ENCODE assay signal across 1 cellular context in the genomic region with DNA sequence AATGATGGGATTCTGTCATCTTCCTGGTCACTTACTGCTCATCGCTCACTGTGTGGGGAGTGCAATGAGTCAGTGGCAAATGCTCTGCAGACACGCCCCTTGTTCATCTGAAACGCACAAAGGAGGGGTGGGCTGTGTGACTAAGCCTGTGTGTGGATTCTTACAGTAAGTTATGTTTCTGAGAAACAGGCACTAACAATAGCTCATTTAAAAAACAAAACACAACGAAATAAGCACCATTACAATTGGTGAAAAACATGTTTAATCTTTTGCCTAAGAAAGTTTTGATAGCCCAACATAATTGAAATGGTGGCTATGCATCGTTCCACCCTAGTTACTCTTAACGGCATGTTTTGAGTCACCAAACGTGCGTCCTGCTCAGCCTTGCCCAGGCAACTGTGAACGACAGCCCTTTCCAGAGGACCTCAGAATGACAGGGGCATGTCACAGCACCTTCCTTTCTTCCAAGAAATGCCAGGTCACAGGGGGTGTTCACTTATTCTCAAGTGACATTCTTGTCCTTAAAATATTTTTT.
TF ChIP-seq lines count a peak whose summit lies in the region.

No MANE protein-coding gene starts in this region.

TF ChIP-seq in K562, 482 proteins besides CTCF, POLR2A, EP300 and RAD21 (continued from another document and continues in another):
- TF ChIP-seq, protein P1, sequence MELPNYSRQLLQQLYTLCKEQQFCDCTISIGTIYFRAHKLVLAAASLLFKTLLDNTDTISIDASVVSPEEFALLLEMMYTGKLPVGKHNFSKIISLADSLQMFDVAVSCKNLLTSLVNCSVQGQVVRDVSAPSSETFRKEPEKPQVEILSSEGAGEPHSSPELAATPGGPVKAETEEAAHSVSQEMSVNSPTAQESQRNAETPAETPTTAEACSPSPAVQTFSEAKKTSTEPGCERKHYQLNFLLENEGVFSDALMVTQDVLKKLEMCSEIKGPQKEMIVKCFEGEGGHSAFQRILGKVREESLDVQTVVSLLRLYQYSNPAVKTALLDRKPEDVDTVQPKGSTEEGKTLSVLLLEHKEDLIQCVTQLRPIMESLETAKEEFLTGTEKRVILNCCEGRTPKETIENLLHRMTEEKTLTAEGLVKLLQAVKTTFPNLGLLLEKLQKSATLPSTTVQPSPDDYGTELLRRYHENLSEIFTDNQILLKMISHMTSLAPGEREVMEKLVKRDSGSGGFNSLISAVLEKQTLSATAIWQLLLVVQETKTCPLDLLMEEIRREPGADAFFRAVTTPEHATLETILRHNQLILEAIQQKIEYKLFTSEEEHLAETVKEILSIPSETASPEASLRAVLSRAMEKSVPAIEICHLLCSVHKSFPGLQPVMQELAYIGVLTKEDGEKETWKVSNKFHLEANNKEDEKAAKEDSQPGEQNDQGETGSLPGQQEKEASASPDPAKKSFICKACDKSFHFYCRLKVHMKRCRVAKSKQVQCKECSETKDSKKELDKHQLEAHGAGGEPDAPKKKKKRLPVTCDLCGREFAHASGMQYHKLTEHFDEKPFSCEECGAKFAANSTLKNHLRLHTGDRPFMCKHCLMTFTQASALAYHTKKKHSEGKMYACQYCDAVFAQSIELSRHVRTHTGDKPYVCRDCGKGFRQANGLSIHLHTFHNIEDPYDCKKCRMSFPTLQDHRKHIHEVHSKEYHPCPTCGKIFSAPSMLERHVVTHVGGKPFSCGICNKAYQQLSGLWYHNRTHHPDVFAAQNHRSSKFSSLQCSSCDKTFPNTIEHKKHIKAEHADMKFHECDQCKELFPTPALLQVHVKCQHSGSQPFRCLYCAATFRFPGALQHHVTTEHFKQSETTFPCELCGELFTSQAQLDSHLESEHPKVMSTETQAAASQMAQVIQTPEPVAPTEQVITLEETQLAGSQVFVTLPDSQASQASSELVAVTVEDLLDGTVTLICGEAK (IDR thresholded peaks at IDR 0.05) = 0 out of 2 replicates have a peak, but pooled peaks have one; percentile 27
- TF ChIP-seq, protein P1 (CRISPR knock-in tag; IDR thresholded peaks at IDR 0.05) = no peak
- TF ChIP-seq, protein P2, sequence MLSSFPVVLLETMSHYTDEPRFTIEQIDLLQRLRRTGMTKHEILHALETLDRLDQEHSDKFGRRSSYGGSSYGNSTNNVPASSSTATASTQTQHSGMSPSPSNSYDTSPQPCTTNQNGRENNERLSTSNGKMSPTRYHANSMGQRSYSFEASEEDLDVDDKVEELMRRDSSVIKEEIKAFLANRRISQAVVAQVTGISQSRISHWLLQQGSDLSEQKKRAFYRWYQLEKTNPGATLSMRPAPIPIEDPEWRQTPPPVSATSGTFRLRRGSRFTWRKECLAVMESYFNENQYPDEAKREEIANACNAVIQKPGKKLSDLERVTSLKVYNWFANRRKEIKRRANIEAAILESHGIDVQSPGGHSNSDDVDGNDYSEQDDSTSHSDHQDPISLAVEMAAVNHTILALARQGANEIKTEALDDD (IDR thresholded peaks at IDR 0.05) = peak; percentile 69; the same call in 1 of the 2 replicates
- no peak for TF ChIP-seq MYNN (IDR thresholded peaks at IDR 0.05)
- TF ChIP-seq MYNN (CRISPR knock-in tag; IDR thresholded peaks at IDR 0.05) = no peak
- peak in 1 of 2 experiments; percentile 51; a peak in 3 of 4 replicates for TF ChIP-seq MAZ (CRISPR knock-in tag; conservative IDR thresholded peaks at IDR 0.05 in 1 of 2, IDR thresholded peaks at IDR 0.05 in 1 of 2)
- TF ChIP-seq POLR2AphosphoS2 (IDR thresholded peaks at IDR 0.05; ENCODE audit: low read length) = no peak
- TF ChIP-seq FUS (optimal IDR thresholded peaks at IDR 0.05; ENCODE audit: low read depth, low read length) = no peak
- TF ChIP-seq BCOR (IDR thresholded peaks at IDR 0.05) = no peak
- no peak for TF ChIP-seq RB1 (IDR thresholded peaks at IDR 0.05; ENCODE audit: low read depth)
- no peak for TF ChIP-seq WHSC1 (IDR thresholded peaks at IDR 0.05; ENCODE audit: low read length)
- TF ChIP-seq, protein P3, sequence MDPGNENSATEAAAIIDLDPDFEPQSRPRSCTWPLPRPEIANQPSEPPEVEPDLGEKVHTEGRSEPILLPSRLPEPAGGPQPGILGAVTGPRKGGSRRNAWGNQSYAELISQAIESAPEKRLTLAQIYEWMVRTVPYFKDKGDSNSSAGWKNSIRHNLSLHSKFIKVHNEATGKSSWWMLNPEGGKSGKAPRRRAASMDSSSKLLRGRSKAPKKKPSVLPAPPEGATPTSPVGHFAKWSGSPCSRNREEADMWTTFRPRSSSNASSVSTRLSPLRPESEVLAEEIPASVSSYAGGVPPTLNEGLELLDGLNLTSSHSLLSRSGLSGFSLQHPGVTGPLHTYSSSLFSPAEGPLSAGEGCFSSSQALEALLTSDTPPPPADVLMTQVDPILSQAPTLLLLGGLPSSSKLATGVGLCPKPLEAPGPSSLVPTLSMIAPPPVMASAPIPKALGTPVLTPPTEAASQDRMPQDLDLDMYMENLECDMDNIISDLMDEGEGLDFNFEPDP (CRISPR knock-in tag; IDR thresholded peaks at IDR 0.05) = no peak
- TF ChIP-seq CREBBP (IDR thresholded peaks at IDR 0.05; ENCODE audit: low read depth, low read length) = no peak
- TF ChIP-seq ZFP1 (CRISPR knock-in tag; IDR thresholded peaks at IDR 0.05) = no peak
- TF ChIP-seq ZNF12 (CRISPR knock-in tag; IDR thresholded peaks at IDR 0.05) = no peak
- TF ChIP-seq MYC (IDR thresholded peaks at IDR 0.05; ENCODE audit: low read depth, low read length) = no peak
- no peak for TF ChIP-seq MYC (CRISPR knock-in tag; IDR thresholded peaks at IDR 0.05; ENCODE audit: borderline replicate concordance, low read depth)
- TF ChIP-seq ZNF175 (CRISPR knock-in tag; IDR thresholded peaks at IDR 0.05; ENCODE audit: low read depth) = 0 out of 2 replicates have a peak, but pooled peaks have one; percentile 40
- TF ChIP-seq EHMT2 (IDR thresholded peaks at IDR 0.05) = no peak
- peak; percentile 76 for TF ChIP-seq BRD9 (IDR thresholded peaks at IDR 0.05; ENCODE audit: low read depth, partially characterized antibody)
- peak; percentile 33; the same call in 1 of the 2 replicates for TF ChIP-seq RBFOX2 (IDR thresholded peaks at IDR 0.05; ENCODE audit: low read depth, low read length)
- no peak for TF ChIP-seq KLF16 (IDR thresholded peaks at IDR 0.05)
- no peak for TF ChIP-seq KAT8 (IDR thresholded peaks at IDR 0.05; ENCODE audit: low read depth)
- no peak for TF ChIP-seq SAFB2 (IDR thresholded peaks at IDR 0.05; ENCODE audit: borderline replicate concordance, low read depth, low read length, severe bottlenecking)
- no peak for TF ChIP-seq SP1 (CRISPR knock-in tag; IDR thresholded peaks at IDR 0.05)
- TF ChIP-seq NCOA1 (IDR thresholded peaks at IDR 0.05; ENCODE audit: low read depth) = no peak
- no peak for TF ChIP-seq ZNF75A (CRISPR knock-in tag; IDR thresholded peaks at IDR 0.05)
- TF ChIP-seq ATF7 (IDR thresholded peaks at IDR 0.05) = 0 out of 2 replicates have a peak, but pooled peaks have one; percentile 50
- TF ChIP-seq ILK (tag; IDR thresholded peaks at IDR 0.05; ENCODE audit: borderline replicate concordance, low read depth) = no peak
- TF ChIP-seq FOSL1 (tag; conservative IDR thresholded peaks at IDR 0.05) = peak; percentile 95
- TF ChIP-seq, protein P4, sequence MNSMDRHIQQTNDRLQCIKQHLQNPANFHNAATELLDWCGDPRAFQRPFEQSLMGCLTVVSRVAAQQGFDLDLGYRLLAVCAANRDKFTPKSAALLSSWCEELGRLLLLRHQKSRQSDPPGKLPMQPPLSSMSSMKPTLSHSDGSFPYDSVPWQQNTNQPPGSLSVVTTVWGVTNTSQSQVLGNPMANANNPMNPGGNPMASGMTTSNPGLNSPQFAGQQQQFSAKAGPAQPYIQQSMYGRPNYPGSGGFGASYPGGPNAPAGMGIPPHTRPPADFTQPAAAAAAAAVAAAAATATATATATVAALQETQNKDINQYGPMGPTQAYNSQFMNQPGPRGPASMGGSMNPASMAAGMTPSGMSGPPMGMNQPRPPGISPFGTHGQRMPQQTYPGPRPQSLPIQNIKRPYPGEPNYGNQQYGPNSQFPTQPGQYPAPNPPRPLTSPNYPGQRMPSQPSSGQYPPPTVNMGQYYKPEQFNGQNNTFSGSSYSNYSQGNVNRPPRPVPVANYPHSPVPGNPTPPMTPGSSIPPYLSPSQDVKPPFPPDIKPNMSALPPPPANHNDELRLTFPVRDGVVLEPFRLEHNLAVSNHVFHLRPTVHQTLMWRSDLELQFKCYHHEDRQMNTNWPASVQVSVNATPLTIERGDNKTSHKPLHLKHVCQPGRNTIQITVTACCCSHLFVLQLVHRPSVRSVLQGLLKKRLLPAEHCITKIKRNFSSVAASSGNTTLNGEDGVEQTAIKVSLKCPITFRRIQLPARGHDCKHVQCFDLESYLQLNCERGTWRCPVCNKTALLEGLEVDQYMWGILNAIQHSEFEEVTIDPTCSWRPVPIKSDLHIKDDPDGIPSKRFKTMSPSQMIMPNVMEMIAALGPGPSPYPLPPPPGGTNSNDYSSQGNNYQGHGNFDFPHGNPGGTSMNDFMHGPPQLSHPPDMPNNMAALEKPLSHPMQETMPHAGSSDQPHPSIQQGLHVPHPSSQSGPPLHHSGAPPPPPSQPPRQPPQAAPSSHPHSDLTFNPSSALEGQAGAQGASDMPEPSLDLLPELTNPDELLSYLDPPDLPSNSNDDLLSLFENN (IDR thresholded peaks at IDR 0.05; ENCODE audit: low read depth in 2 of 2, low read length in 2 of 2) = no peak
- peak; percentile 74 for TF ChIP-seq SMARCE1 (IDR thresholded peaks at IDR 0.05)
- peak; percentile 81 for TF ChIP-seq NBN (IDR thresholded peaks at IDR 0.05; ENCODE audit: low read depth)
- no peak for TF ChIP-seq ZNF79 (CRISPR knock-in tag; IDR thresholded peaks at IDR 0.05; ENCODE audit: low read depth)
- TF ChIP-seq, protein P5, sequence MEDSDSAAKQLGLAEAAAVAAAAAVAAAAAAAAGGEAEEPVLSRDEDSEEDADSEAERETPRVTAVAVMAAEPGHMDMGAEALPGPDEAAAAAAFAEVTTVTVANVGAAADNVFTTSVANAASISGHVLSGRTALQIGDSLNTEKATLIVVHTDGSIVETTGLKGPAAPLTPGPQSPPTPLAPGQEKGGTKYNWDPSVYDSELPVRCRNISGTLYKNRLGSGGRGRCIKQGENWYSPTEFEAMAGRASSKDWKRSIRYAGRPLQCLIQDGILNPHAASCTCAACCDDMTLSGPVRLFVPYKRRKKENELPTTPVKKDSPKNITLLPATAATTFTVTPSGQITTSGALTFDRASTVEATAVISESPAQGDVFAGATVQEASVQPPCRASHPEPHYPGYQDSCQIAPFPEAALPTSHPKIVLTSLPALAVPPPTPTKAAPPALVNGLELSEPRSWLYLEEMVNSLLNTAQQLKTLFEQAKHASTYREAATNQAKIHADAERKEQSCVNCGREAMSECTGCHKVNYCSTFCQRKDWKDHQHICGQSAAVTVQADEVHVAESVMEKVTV (CRISPR knock-in tag; IDR thresholded peaks at IDR 0.05) = 0 out of 2 replicates have a peak, but pooled peaks have one; percentile 20
- TF ChIP-seq, protein P6, sequence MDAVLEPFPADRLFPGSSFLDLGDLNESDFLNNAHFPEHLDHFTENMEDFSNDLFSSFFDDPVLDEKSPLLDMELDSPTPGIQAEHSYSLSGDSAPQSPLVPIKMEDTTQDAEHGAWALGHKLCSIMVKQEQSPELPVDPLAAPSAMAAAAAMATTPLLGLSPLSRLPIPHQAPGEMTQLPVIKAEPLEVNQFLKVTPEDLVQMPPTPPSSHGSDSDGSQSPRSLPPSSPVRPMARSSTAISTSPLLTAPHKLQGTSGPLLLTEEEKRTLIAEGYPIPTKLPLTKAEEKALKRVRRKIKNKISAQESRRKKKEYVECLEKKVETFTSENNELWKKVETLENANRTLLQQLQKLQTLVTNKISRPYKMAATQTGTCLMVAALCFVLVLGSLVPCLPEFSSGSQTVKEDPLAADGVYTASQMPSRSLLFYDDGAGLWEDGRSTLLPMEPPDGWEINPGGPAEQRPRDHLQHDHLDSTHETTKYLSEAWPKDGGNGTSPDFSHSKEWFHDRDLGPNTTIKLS (IDR thresholded peaks at IDR 0.05; ENCODE audit: borderline replicate concordance, low read depth) = peak; percentile 26; the same call in 1 of the 2 replicates
- TF ChIP-seq, protein P7, sequence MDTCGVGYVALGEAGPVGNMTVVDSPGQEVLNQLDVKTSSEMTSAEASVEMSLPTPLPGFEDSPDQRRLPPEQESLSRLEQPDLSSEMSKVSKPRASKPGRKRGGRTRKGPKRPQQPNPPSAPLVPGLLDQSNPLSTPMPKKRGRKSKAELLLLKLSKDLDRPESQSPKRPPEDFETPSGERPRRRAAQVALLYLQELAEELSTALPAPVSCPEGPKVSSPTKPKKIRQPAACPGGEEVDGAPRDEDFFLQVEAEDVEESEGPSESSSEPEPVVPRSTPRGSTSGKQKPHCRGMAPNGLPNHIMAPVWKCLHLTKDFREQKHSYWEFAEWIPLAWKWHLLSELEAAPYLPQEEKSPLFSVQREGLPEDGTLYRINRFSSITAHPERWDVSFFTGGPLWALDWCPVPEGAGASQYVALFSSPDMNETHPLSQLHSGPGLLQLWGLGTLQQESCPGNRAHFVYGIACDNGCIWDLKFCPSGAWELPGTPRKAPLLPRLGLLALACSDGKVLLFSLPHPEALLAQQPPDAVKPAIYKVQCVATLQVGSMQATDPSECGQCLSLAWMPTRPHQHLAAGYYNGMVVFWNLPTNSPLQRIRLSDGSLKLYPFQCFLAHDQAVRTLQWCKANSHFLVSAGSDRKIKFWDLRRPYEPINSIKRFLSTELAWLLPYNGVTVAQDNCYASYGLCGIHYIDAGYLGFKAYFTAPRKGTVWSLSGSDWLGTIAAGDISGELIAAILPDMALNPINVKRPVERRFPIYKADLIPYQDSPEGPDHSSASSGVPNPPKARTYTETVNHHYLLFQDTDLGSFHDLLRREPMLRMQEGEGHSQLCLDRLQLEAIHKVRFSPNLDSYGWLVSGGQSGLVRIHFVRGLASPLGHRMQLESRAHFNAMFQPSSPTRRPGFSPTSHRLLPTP (IDR thresholded peaks at IDR 0.05; ENCODE audit: borderline replicate concordance, extremely low read depth, insufficient read length) = no peak
- TF ChIP-seq YBX1 (IDR thresholded peaks at IDR 0.05) = no peak
- TF ChIP-seq EZH2 (IDR thresholded peaks at IDR 0.05; ENCODE audit: borderline replicate concordance, low read depth, low read length) = no peak
